Comparison of ENCODE assay signal across 18 cellular contexts in genomic region chr6:150729188-150729748, GRCh38.
DNase-seq lines count a peak whose midpoint lies in the region; TF ChIP-seq lines count a peak whose summit lies in the region.
"Had no signal": no experiment of that assay in that cellular context is flagged by ENCODE, and none has a peak within 500 bp of the region (broad histone marks: within the 10 kb centered on the region; RNA-seq: fewer than 3 reads in every experiment).

No MANE protein-coding gene starts in this region.

- no peaks in the 10 kb centered on the region for H3K9me2 ChIP-seq in Loucy (replicated peaks; ENCODE audit: low read depth, low read length)

- H3K9me3 ChIP-seq in Loucy (ENCODE audit: insufficient read depth, low read depth, low read length) = no peaks in the 10 kb centered on the region
- H3K9me3 ChIP-seq: BLaER1, SJCRH30 had no signal

- no peaks in the 10 kb centered on the region for H3K27me3 ChIP-seq in Loucy (ENCODE audit: insufficient read depth, low read length, poor library complexity, severe bottlenecking)
- H3K27me3 ChIP-seq: BLaER1, SJCRH30 had no signal

- H3K79me2 ChIP-seq in Loucy (ENCODE audit: insufficient read depth, low read length) = peaks cover 72% of the 10 kb centered on the region; the same call in 1 of the 2 replicates

- H3K4me3 ChIP-seq in AG10803 (ENCODE audit: low read length) (no peak overlapping the region), Loucy (ENCODE audit: low read length, poor library complexity, severe bottlenecking) (no peak overlapping the region)
- H3K4me3 ChIP-seq: BLaER1, GM23338, SJCRH30 had no signal

- H2AFZ ChIP-seq in Loucy (ENCODE audit: low read length) = no peak overlapping the region
- H2AFZ ChIP-seq: GM23338 had no signal

- DNase-seq in NCI-H1105 treated with DMSO at 0.1 percent for 48 hours (lab: John Stamatoyannopoulos, UW) = peak; percentile 32
- no peak for DNase-seq in NCI-H1105 (lab: John Stamatoyannopoulos, UW)
- DNase-seq in AG10803 (ENCODE audit: low read depth) = peak; percentile 25
- DNase-seq in myocyte (ENCODE audit: low read depth) = peak; percentile 20
- DNase-seq in SW480 (ENCODE audit: low spot score) = no peak
- DNase-seq in pons (ENCODE audit: low spot score) = no peak
- DNase-seq in activated CD4-positive, alpha-beta T cell treated with anti-CD3 and anti-CD28 coated beads, Interleukin-2, amount 50 U/mL, for 48 hours = no peak
- DNase-seq: Calu3; CD4-positive, alpha-beta memory T cell; KG1; NCI-H1694; NCI-H2081 treated with DMSO at 0.1 percent for 48 hours; NCI-H82; SJCRH30; T-helper 17 cell had no signal

- no peak for TF ChIP-seq CTCF in AG10803 (conservative IDR thresholded peaks at IDR 0.05; ENCODE audit: low read length)
- no peak for TF ChIP-seq CTCF in Loucy (conservative IDR thresholded peaks at IDR 0.05; ENCODE audit: low read length)

- H3K9ac ChIP-seq in Loucy (ENCODE audit: low read depth, low read length, poor library complexity, severe bottlenecking) = no peak overlapping the region
- H3K9ac ChIP-seq: BLaER1 had no signal

- peaks cover 22% of the 10 kb centered on the region for H4K20me1 ChIP-seq in Loucy (ENCODE audit: insufficient read depth, low read length, poor library complexity, severe bottlenecking)

- no peaks in the 10 kb centered on the region for H3F3A ChIP-seq in Loucy (ENCODE audit: low read depth)

- H3K36me3 ChIP-seq in Loucy (ENCODE audit: insufficient read depth, low read length) = peaks cover 19% of the 10 kb centered on the region; the same call in 1 of the 2 replicates
- H3K36me3 ChIP-seq: SJCRH30 had no signal

- H3K4me2 ChIP-seq in Loucy (ENCODE audit: low read depth, low read length, poor library complexity, severe bottlenecking) = peak overlapping the region; percentile 23
- H3K4me2 ChIP-seq: BLaER1, GM23338 had no signal

- H3K4me1 ChIP-seq in Loucy (ENCODE audit: insufficient read depth, low read length, poor library complexity, severe bottlenecking) = peaks cover 17% of the 10 kb centered on the region
- H3K4me1 ChIP-seq: SJCRH30 had no signal

Comparison
In these comparisons a context has a peak if more than half of its experiments do, and no peak if none do; other contexts are left out.
1. DNase-seq: peak in NCI-H1105 treated with DMSO at 0.1 percent for 48 hours (single experiment), AG10803 (single experiment) and myocyte (single experiment); none in NCI-H1105 (single experiment), SW480 (single experiment), pons (single experiment) and activated CD4-positive, alpha-beta T cell treated with anti-CD3 and anti-CD28 coated beads, Interleukin-2, amount 50 U/mL, for 48 hours (0 of 2).